Comparison of ENCODE assay signal across 8 cellular contexts in the genomic region with DNA sequence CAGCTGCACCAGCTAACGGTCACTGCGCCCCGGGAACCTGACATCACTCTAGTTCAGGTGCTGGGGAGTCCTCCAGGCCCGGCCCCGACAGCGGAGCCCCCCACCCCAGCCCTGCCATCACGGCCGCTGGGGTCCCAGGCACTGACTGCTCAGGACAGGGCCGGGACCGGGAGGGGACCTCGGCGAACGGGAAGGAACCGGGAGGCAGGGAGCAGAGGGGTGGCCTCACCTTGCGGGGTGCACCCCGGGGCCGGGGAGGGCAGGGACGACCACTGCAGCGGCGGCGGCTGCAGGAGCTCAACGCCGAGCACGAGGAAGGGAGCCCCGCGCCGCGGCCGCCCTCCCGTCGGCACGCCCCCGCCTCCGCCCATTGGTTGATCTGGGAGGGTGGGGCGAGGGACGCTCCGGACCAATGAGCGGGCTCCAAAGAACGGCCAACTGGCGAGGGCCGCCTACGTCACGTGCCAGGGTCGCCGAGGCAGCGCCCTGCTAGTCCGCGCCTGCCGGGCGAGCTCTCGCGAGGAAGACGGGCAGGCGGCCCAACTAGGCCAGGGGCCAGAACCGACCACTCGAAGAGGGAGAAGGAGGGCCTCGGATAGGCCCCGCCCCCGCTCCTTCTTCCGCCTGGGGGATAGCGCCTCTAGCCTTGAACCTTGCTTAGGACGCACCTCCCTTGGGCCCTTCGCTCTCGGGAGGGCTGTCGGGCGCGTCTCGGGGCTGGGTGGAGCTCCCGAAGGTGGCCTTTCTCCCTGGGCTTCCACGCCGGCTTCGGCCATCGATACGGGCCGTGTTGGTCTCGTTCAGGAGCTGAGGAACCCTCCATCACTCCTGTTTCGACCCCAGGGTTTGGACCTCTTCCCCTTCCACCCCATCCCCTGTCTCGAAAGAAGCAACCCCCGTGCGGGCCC. TPM values are rescaled to one million over a fixed set of nuclear protein-coding genes. Genes with fewer than 3 reads are reported as not detected.
DNase-seq lines count a peak whose midpoint lies in the region; ATAC-seq and TF ChIP-seq lines count a peak whose summit lies in the region.

Gene ADISSP, minus strand, starts transcription at position 320 of the 908 bp plus-strand sequence. CDS start 7,653 bp downstream, outside the sequence.

- peaks cover 5 to 33% of the 10 kb centered on the region in 2 donors for H3K4me1 Mint-ChIP-seq in natural killer cell

- peak within 1 kb of the TSS; percentile 88 for H3K4me3 Mint-ChIP-seq in natural killer cell

- in situ Hi-C loops in G401 (cut with HindIII; ENCODE audit: low sequenced_read_pairs): no loop called here

- H3K4me3 ChIP-seq in H7 (ENCODE audit: insufficient read depth, low read depth, low read length): peak within 1 kb of the TSS; percentile 86

- no peaks in the 10 kb centered on the region for H3K27me3 Mint-ChIP-seq in natural killer cell (ENCODE audit: low read depth in 2 of 2)

- peaks cover 4% of the 10 kb centered on the region for H3K27me3 ChIP-seq in H7 (ENCODE audit: control insufficient read depth, insufficient read depth, low read length)

- intact Hi-C loops in natural killer cell (cut with micrococcal nuclease): loop anchor here (1.0 kb wide), 2 partner anchors 28 to 53 kb away; partner anchors contain the start of gene AP5S1

- peak; percentile 87 to 96 (median 91) for ATAC-seq in natural killer cell

- H3K36me3 Mint-ChIP-seq in natural killer cell: no peaks in the 10 kb centered on the region

- DNase-seq in G401 (ENCODE audit: low spot score) (peak; percentile 97), H7 (peak; percentile 100), M059J (ENCODE audit: low read depth) (peak; percentile 99), SHP77 (lab: John Stamatoyannopoulos, UW) (peak; percentile 98 to 99), fibroblast of peridontal ligament (ENCODE audit: extremely low read depth) (peak; percentile 96), natural killer cell (peak; percentile 96)
- DNase-seq in activated effector memory CD4-positive, alpha-beta T cell treated with Interleukin-2 at 50 U/mL for 16 hours: peak; percentile 96
- DNase-seq in stimulated activated naive CD4-positive, alpha-beta T cell treated with Interleukin-2 at 50 U/mL for 16 hours (lab: John Stamatoyannopoulos, UW): peak; percentile 97

- peak within 1 kb of the TSS; percentile 83 to 94 for H3K27ac Mint-ChIP-seq in natural killer cell

- no peaks in the 10 kb centered on the region; the same call in 1 of the 2 replicates for H3K36me3 ChIP-seq in H7 (replicated peaks; ENCODE audit: control insufficient read depth, insufficient read depth, low read length)

- no peaks in the 10 kb centered on the region for H3K9me3 Mint-ChIP-seq in natural killer cell

- no peak for TF ChIP-seq CTCF in natural killer cell (IDR thresholded peaks at IDR 0.05)

RNA-seq across cellular contexts. Expression of gene ADISSP, which starts in this region (rescaled TPM):
- total RNA-seq in G401 (2014; rRNA removed; shearing (Covaris generic)): 95.8 and 107 TPM in 2 replicates
- total RNA-seq in H7 (2014; rRNA removed; shearing (Covaris generic)): 90.8 and 107 TPM in 2 replicates
- total RNA-seq in M059J (2014; rRNA removed; shearing (Covaris generic)): 26.8 and 39.1 TPM in 2 replicates
- 10 to 100 TPM; 10.1 to 13.5 (median 12.3) TPM for total RNA-seq in natural killer cell

Comparison
In these comparisons a context has a peak if more than half of its experiments do, and no peak if none do; other contexts are left out.
1. Peak in every context shown above with its lines: DNase-seq, ATAC-seq and H3K4me3 ChIP-seq.